In genomic region chr3:63842127-63842526, GRCh38 we compare ENCODE assay signal across 3 cellular contexts.
"Had no signal": no experiment of that assay in that cellular context is flagged by ENCODE, and none has a peak within 500 bp of the region (broad histone marks: within the 10 kb centered on the region; RNA-seq: fewer than 3 reads in every experiment).

No MANE protein-coding gene starts in this region.

- ATAC-seq: GM12878 had no signal

- H3K4me3 ChIP-seq: GM12878 had no signal

- DNase-seq: GDM1, GF-D8 had no signal
